ENCODE assay signal across 2 cellular contexts in genomic region chr11:10413268-10413667, GRCh38.
A peak's percentile ranks its signal among the peaks of the same experiment; 100 is the strongest.
TF ChIP-seq lines count a peak whose summit lies in the region.

No MANE protein-coding gene starts in this region.

TF ChIP-seq in IMR-90, 13 proteins besides CTCF, POLR2A, EP300 and RAD21:
- TF ChIP-seq BHLHE40 (IDR thresholded peaks at IDR 0.05; ENCODE audit: low read depth, low read length): no peak
- TF ChIP-seq ELK1 (IDR thresholded peaks at IDR 0.05; ENCODE audit: borderline replicate concordance, low read depth, low read length): no peak
- peak; percentile 35 for TF ChIP-seq SMC3 (IDR thresholded peaks at IDR 0.05; ENCODE audit: low read depth, low read length)
- no peak for TF ChIP-seq CHD1 (IDR thresholded peaks at IDR 0.05; ENCODE audit: low read depth, low read length)
- no peak for TF ChIP-seq MXI1 (IDR thresholded peaks at IDR 0.05; ENCODE audit: borderline replicate concordance, low read depth, low read length)
- no peak for TF ChIP-seq CEBPB (IDR thresholded peaks at IDR 0.05; ENCODE audit: low read depth, low read length)
- no peak for TF ChIP-seq RFX5 (IDR thresholded peaks at IDR 0.05; ENCODE audit: low read depth, low read length)
- no peak for TF ChIP-seq RCOR1 (IDR thresholded peaks at IDR 0.05; ENCODE audit: insufficient replicate concordance, low read length)
- TF ChIP-seq FOS (IDR thresholded peaks at IDR 0.05; ENCODE audit: low read depth, low read length): no peak

TF ChIP-seq in H1, 55 proteins besides CTCF, POLR2A, EP300 and RAD21:
- TF ChIP-seq GTF2F1 (IDR thresholded peaks at IDR 0.05; ENCODE audit: borderline replicate concordance, low read depth, low read length) (no peak), EZH2 (IDR thresholded peaks at IDR 0.05; ENCODE audit: low read depth, low read length, severe bottlenecking) (no peak), TEAD4 (IDR thresholded peaks at IDR 0.05; ENCODE audit: low read depth, low read length) (no peak), HDAC2 (IDR thresholded peaks at IDR 0.05; ENCODE audit: borderline replicate concordance in 1 of 2, low read depth in 2 of 2, low read length in 2 of 2) (no peak), BRCA1 (IDR thresholded peaks at IDR 0.05; ENCODE audit: low read depth, low read length) (no peak), SIX5 (IDR thresholded peaks at IDR 0.05; ENCODE audit: low read depth, low read length) (no peak), JUND (IDR thresholded peaks at IDR 0.05; ENCODE audit: low read length) (no peak), TAF1 (IDR thresholded peaks at IDR 0.05; ENCODE audit: low read depth, low read length) (no peak), POLR2AphosphoS5 (IDR thresholded peaks at IDR 0.05; ENCODE audit: low read depth, low read length) (no peak), MAFK (IDR thresholded peaks at IDR 0.05; ENCODE audit: low read depth, low read length) (no peak), RXRA (IDR thresholded peaks at IDR 0.05; ENCODE audit: insufficient read depth, low read depth, low read length) (no peak), SRF (IDR thresholded peaks at IDR 0.05; ENCODE audit: low read depth, low read length) (no peak), E2F6 (IDR thresholded peaks at IDR 0.05) (no peak), SP2 (IDR thresholded peaks at IDR 0.05; ENCODE audit: low read length) (no peak)
- TF ChIP-seq, protein P1, sequence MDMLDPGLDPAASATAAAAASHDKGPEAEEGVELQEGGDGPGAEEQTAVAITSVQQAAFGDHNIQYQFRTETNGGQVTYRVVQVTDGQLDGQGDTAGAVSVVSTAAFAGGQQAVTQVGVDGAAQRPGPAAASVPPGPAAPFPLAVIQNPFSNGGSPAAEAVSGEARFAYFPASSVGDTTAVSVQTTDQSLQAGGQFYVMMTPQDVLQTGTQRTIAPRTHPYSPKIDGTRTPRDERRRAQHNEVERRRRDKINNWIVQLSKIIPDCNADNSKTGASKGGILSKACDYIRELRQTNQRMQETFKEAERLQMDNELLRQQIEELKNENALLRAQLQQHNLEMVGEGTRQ (IDR thresholded peaks at IDR 0.05; ENCODE audit: low read length): no peak
